ENCODE assay signal across 9 cellular contexts in genomic region chr7:101155303-101155702, GRCh38. TPM values are rescaled to one million over a fixed set of nuclear protein-coding genes. Genes with fewer than 3 reads are reported as not detected.
DNase-seq lines count a peak whose midpoint lies in the region; ATAC-seq and TF ChIP-seq lines count a peak whose summit lies in the region.
"Had no signal": no experiment of that assay in that cellular context is flagged by ENCODE, and none has a peak within 500 bp of the region (broad histone marks: within the 10 kb centered on the region; RNA-seq: fewer than 3 reads in every experiment).

No MANE protein-coding gene starts in this region.

- TF ChIP-seq EP300 in suprapubic skin (IDR thresholded peaks at IDR 0.05): no peak

- peaks cover 9% of the 10 kb centered on the region for H3K4me1 Mint-ChIP-seq in activated CD8-positive, alpha-beta memory T cell treated with anti-CD3 and anti-CD28 coated beads, Interleukin-2, amount 10 ng/mL, durations not matched to agents 7 days and 5 days
- H3K4me1 Mint-ChIP-seq in activated naive CD8-positive, alpha-beta T cell treated with anti-CD3 and anti-CD28 coated beads, Interleukin-2, amount 50 U/mL, for 24 hours: peaks cover 10% of the 10 kb centered on the region

- peak overlapping the region; percentile 73 for H3K4me3 Mint-ChIP-seq in activated CD8-positive, alpha-beta memory T cell treated with anti-CD3 and anti-CD28 coated beads, Interleukin-2, amount 10 ng/mL, durations not matched to agents 7 days and 5 days
- peak overlapping the region; percentile 75 for H3K4me3 Mint-ChIP-seq in activated naive CD8-positive, alpha-beta T cell treated with anti-CD3 and anti-CD28 coated beads, Interleukin-2, amount 50 U/mL, for 24 hours

- H3K27ac Mint-ChIP-seq in activated CD8-positive, alpha-beta memory T cell treated with anti-CD3 and anti-CD28 coated beads, Interleukin-2, amount 10 ng/mL, durations not matched to agents 7 days and 5 days: no peak overlapping the region
- H3K27ac Mint-ChIP-seq in activated naive CD8-positive, alpha-beta T cell treated with anti-CD3 and anti-CD28 coated beads, Interleukin-2, amount 50 U/mL, for 24 hours: no peak overlapping the region

- TF ChIP-seq CTCF in kidney epithelial cell (IDR thresholded peaks at IDR 0.05; ENCODE audit: insufficient read depth, low read length, poor library complexity, severe bottlenecking) (no peak), suprapubic skin (IDR thresholded peaks at IDR 0.05) (no peak)

- H3K27ac ChIP-seq in suprapubic skin: no peak overlapping the region

- H3K27me3 ChIP-seq in kidney epithelial cell (ENCODE audit: control insufficient read depth, insufficient read depth, low read length) (no peaks in the 10 kb centered on the region), suprapubic skin (no peaks in the 10 kb centered on the region)

- H3K4me3 ChIP-seq in kidney epithelial cell (ENCODE audit: low read depth, low read length) (peak overlapping the region; percentile 95), suprapubic skin (peak overlapping the region; percentile 92)

- H3K36me3 Mint-ChIP-seq in activated CD8-positive, alpha-beta memory T cell treated with anti-CD3 and anti-CD28 coated beads, Interleukin-2, amount 10 ng/mL, durations not matched to agents 7 days and 5 days: peaks cover 6% of the 10 kb centered on the region
- peaks cover 2% of the 10 kb centered on the region for H3K36me3 Mint-ChIP-seq in activated naive CD8-positive, alpha-beta T cell treated with anti-CD3 and anti-CD28 coated beads, Interleukin-2, amount 50 U/mL, for 24 hours (ENCODE audit: low read depth)

- CTCF ChIA-PET in activated CD8-positive, alpha-beta memory T cell treated with anti-CD3 and anti-CD28 coated beads, Interleukin-2, amount 10 ng/mL, durations not matched to agents 7 days and 5 days (lab: Charles Lee): interaction anchor here (0.7 to 9.1 kb wide), 6 partner anchors 8 to 89 kb away, joined by 3 to 90 read pairs (median 6); no protein-coding TSS in a partner anchor

- H3K27me3 Mint-ChIP-seq in activated CD8-positive, alpha-beta memory T cell treated with anti-CD3 and anti-CD28 coated beads, Interleukin-2, amount 10 ng/mL, durations not matched to agents 7 days and 5 days: peaks cover 14% of the 10 kb centered on the region
- peaks cover 5% of the 10 kb centered on the region for H3K27me3 Mint-ChIP-seq in activated naive CD8-positive, alpha-beta T cell treated with anti-CD3 and anti-CD28 coated beads, Interleukin-2, amount 50 U/mL, for 24 hours

- H3K4me1 ChIP-seq in suprapubic skin: peaks cover 18% of the 10 kb centered on the region

- 45% methylated on average over 4 of the region's 4 CpGs for whole genome bisulfite sequencing in suprapubic skin

- TF ChIP-seq POLR2A in suprapubic skin (IDR thresholded peaks at IDR 0.05): no peak

- H3K36me3 ChIP-seq in kidney epithelial cell (ENCODE audit: control insufficient read depth, insufficient read depth, low read length): peaks cover 2% of the 10 kb centered on the region
- H3K36me3 ChIP-seq in suprapubic skin: peaks cover 35% of the 10 kb centered on the region

- no peaks in the 10 kb centered on the region for H3K9me3 ChIP-seq in suprapubic skin

- no peak for ATAC-seq in activated CD8-positive, alpha-beta memory T cell treated with anti-CD3 and anti-CD28 coated beads, Interleukin-2, amount 10 ng/mL, durations not matched to agents 7 days and 5 days
- ATAC-seq in activated naive CD8-positive, alpha-beta T cell treated with anti-CD3 and anti-CD28 coated beads, Interleukin-2, amount 50 U/mL, for 24 hours: no peak

- H3K9me3 Mint-ChIP-seq in activated CD8-positive, alpha-beta memory T cell treated with anti-CD3 and anti-CD28 coated beads, Interleukin-2, amount 10 ng/mL, durations not matched to agents 7 days and 5 days (ENCODE audit: low read depth): no peaks in the 10 kb centered on the region
- H3K9me3 Mint-ChIP-seq in activated naive CD8-positive, alpha-beta T cell treated with anti-CD3 and anti-CD28 coated beads, Interleukin-2, amount 50 U/mL, for 24 hours: peaks cover 3% of the 10 kb centered on the region

- no peak for DNase-seq in activated CD8-positive, alpha-beta memory T cell treated with anti-CD3 and anti-CD28 coated beads, Interleukin-2, amount 10 ng/mL, durations not matched to agents 7 days and 5 days
- DNase-seq in activated CD8-positive, alpha-beta memory T cell treated with anti-CD3 and anti-CD28 coated beads, Interleukin-2, amount 50 U/mL, for 4 hours: no peak
- DNase-seq in activated naive CD8-positive, alpha-beta T cell treated with anti-CD3 and anti-CD28 coated beads, Interleukin-2, amount 50 U/mL, for 24 hours: no peak
- no peak for DNase-seq in kidney epithelial cell (ENCODE audit: low read depth)
- DNase-seq in suprapubic skin (ENCODE audit: low spot score in 2 of 2): no peak
- DNase-seq in NCI-H2171 treated with DMSO at 0.1 percent for 48 hours (lab: John Stamatoyannopoulos, UW): no peak
- no peak for DNase-seq in activated effector memory CD4-positive, alpha-beta T cell treated with anti-CD3 and anti-CD28 coated beads, Interleukin-2, amount 50 U/mL, for 16 hours
- no peak for DNase-seq in NCI-H774 (lab: John Stamatoyannopoulos, UW)

RNA-seq across cellular contexts. Expression of gene AP1S1, which starts 1.0 kb away (rescaled TPM):
- 10 to 100 TPM; 49.9 to 51.7 TPM for total RNA-seq in activated CD8-positive, alpha-beta memory T cell treated with anti-CD3 and anti-CD28 coated beads, Interleukin-2, amount 10 ng/mL, durations not matched to agents 7 days and 5 days
- total RNA-seq in kidney epithelial cell (155 and 183 TPM in 2 replicates), suprapubic skin (10 to 100 TPM; 28.5 to 66.5 (median 50.0) TPM)

RNA-seq across cellular contexts. Expression of gene VGF, which starts 10.1 kb away (rescaled TPM):
- under 1 TPM; 0.44 to 0.66 TPM for total RNA-seq in activated CD8-positive, alpha-beta memory T cell treated with anti-CD3 and anti-CD28 coated beads, Interleukin-2, amount 10 ng/mL, durations not matched to agents 7 days and 5 days
- total RNA-seq in kidney epithelial cell (17.5 and 17.8 TPM in 2 replicates), suprapubic skin (under 1 TPM in 3 of 4 donors, not detected in 1; 0.38 to 0.99 (median 0.59) TPM)
- total RNA-seq: myocyte had no signal

RNA-seq across cellular contexts. Expression of gene NAT16, which starts 24.8 kb away (rescaled TPM):
- not detected for total RNA-seq in activated CD8-positive, alpha-beta memory T cell treated with anti-CD3 and anti-CD28 coated beads, Interleukin-2, amount 10 ng/mL, durations not matched to agents 7 days and 5 days
- total RNA-seq in kidney epithelial cell (not detected in 2 replicates), suprapubic skin (not detected)
- total RNA-seq: myocyte had no signal

RNA-seq across cellular contexts. Expression of gene SERPINE1, which starts 28.4 kb away (rescaled TPM):
- 1 to 10 TPM in 1 of 2 experiments, under 1 TPM in 1; 0.29 to 1.2 TPM for total RNA-seq in activated CD8-positive, alpha-beta memory T cell treated with anti-CD3 and anti-CD28 coated beads, Interleukin-2, amount 10 ng/mL, durations not matched to agents 7 days and 5 days
- total RNA-seq in kidney epithelial cell (229 and 245 TPM in 2 replicates), suprapubic skin (10 to 100 TPM in 2 of 4 donors, 1 to 10 TPM in 2; 6.7 to 22.9 (median 13.0) TPM)

RNA-seq across cellular contexts. Expression of gene MOGAT3, which starts 45.5 kb away (rescaled TPM):
- total RNA-seq in activated CD8-positive, alpha-beta memory T cell treated with anti-CD3 and anti-CD28 coated beads, Interleukin-2, amount 10 ng/mL, durations not matched to agents 7 days and 5 days: not detected
- total RNA-seq in kidney epithelial cell: not detected in 2 replicates
- total RNA-seq in suprapubic skin: not detected
- total RNA-seq: myocyte had no signal
